ENCODE assay signal across 8 cellular contexts in the genomic region with DNA sequence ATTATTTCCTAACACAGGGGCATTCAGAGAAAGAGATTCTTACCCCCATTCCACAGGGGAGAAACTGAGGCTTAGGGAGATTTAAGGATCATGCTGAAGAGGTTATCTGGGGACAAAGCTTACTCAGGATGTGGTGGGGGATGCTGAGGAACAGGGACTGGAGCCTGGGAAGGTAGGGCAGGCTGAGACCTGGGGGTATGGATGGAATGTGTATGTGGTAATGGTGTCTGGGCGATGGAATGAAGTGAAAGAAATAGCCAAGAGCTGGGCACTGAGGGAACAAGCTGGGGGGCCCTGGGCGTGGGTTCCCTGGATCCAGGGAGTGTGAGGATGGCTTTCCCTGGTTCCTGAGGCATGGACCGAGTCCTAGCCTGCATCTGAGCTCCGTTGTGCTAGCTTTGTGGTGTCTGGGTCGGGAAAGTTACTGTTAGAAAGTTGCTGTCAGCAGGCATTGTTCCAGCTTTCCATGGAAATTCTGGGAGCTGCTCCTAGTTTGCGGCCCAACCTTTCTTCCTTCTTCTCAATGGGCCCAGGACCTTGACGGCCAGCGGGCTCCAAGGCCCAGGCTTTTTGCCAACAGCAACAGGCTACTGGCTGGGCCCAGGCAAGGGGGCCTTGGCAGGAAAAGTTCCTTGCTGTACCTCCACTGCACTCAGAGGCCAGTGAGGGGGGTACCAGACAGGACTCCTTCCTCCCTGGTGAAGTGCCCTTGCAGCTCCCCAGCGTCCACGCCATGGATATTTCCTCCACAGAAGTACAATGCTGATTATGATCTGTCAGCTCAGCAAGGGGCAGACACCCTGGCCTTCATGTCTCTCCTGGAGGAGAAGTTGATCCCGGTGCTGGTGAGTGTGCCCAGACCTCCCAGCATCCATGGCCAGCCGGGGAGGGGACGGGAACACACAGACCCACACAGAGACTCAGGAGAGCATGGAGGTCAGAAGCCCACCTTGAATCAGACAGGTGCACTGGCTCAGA. TPM values are rescaled to one million over a fixed set of nuclear protein-coding genes. Genes with fewer than 3 reads are reported as not detected.
DNase-seq lines count a peak whose midpoint lies in the region; ATAC-seq and TF ChIP-seq lines count a peak whose summit lies in the region.
"Not testable (repeated sequence)": the region's sequence is repeated elsewhere in the genome, so short reads cannot be mapped to it uniquely, and the experiment has no call there.

No MANE protein-coding gene starts in this region.

- intact Hi-C loops in sigmoid colon (cut with DNase I); tibial artery (cut with DNase I; ENCODE audit: low total_unique reads): not testable (repeated sequence)

- not testable (repeated sequence) for TF ChIP-seq POLR2A in sigmoid colon (IDR thresholded peaks at IDR 0.05)

- H3K27me3 ChIP-seq in fibroblast of lung (ENCODE audit: control insufficient read depth, insufficient read depth, low read length); hepatocyte; sigmoid colon; tibial artery: not testable (repeated sequence)

- H3K9me3 ChIP-seq in fibroblast of lung (ENCODE audit: control insufficient read depth, insufficient read depth, low read depth, low read length); hepatocyte (ENCODE audit: low read depth); sigmoid colon; tibial artery: not testable (repeated sequence)

- not testable (repeated sequence) for H3K4me1 ChIP-seq in fibroblast of lung (ENCODE audit: control insufficient read depth, extremely low read depth, insufficient read depth, low read length); hepatocyte (ENCODE audit: insufficient read depth)
- peaks cover 0 to 23% (median 20%) of the 10 kb centered on the region in 4 donors for H3K4me1 ChIP-seq in sigmoid colon
- H3K4me1 ChIP-seq in tibial artery: peaks cover 0 to 26% (median 20%) of the 10 kb centered on the region in 4 donors

- DNase-seq in AG20443 (ENCODE audit: low spot score): peak; percentile 30
- DNase-seq in T-cell; hepatocyte (ENCODE audit: low spot score): not testable (repeated sequence)
- peak; percentile 69 for DNase-seq in astrocyte of the spinal cord (ENCODE audit: low read depth, low spot score)
- peak; percentile 46 to 80 for DNase-seq in fibroblast of lung (ENCODE audit: low read depth in 2 of 2)
- DNase-seq in nucleus accumbens (lab: John Stamatoyannopoulos, UW): peak in 34 of 56 donors; percentile 4 to 66 (median 22)
- DNase-seq in sigmoid colon: peak; percentile 81
- peak in 1 of 2 donors; percentile 80 for DNase-seq in tibial artery

- H3K79me2 ChIP-seq in fibroblast of lung (ENCODE audit: control insufficient read depth, insufficient read depth, low read length); hepatocyte: not testable (repeated sequence)

- H3K4me3 Mint-ChIP-seq in T-cell: not testable (repeated sequence)

- H3K4me3 ChIP-seq in astrocyte of the spinal cord (ENCODE audit: low read depth, low read length); fibroblast of lung (replicated peaks in 1 of 4; ENCODE audit: control extremely low read depth in 1 of 4, insufficient read depth in 1 of 4, low read depth in 3 of 4, low read length in 4 of 4); hepatocyte; sigmoid colon; tibial artery: not testable (repeated sequence)

- not testable (repeated sequence) for H3K9me2 ChIP-seq in hepatocyte (replicated peaks; ENCODE audit: insufficient read depth)

- not testable (repeated sequence) for H4K20me1 ChIP-seq in fibroblast of lung (ENCODE audit: control insufficient read depth, extremely low read depth, insufficient read depth, low read length); hepatocyte (ENCODE audit: insufficient read depth, poor library complexity, severe bottlenecking)

- H3K27ac Mint-ChIP-seq in T-cell: peak overlapping the region; percentile 2 to 10

- H2AFZ ChIP-seq in fibroblast of lung (ENCODE audit: low read length); hepatocyte: not testable (repeated sequence)

- WGBS in hepatocyte (ENCODE audit: low lambda C conversion rate, missing lambda C conversion rate): 85% methylated on average over 11 of the region's 13 CpGs
- 80 to 82% methylated on average over 13 of the region's 13 CpGs for WGBS in sigmoid colon, 2 donors

- not testable (repeated sequence) for TF ChIP-seq EP300 in sigmoid colon (IDR thresholded peaks at IDR 0.05)

- H3K4me2 ChIP-seq in fibroblast of lung (ENCODE audit: extremely low read depth, insufficient read depth, low read length); hepatocyte: not testable (repeated sequence)

- not testable (repeated sequence) for H3K27me3 Mint-ChIP-seq in T-cell

- not testable (repeated sequence) for H3K36me3 ChIP-seq in fibroblast of lung (ENCODE audit: control insufficient read depth, insufficient read depth, low read length); hepatocyte (replicated peaks; ENCODE audit: insufficient read depth, low read depth)
- H3K36me3 ChIP-seq in sigmoid colon (peaks cover 0 to 15% (median 10%) of the 10 kb centered on the region in 4 donors), tibial artery (peaks cover 10 to 23% (median 15%) of the 10 kb centered on the region in 3 donors)

- H3K4me1 Mint-ChIP-seq in T-cell: peaks cover 13 to 27% (median 18%) of the 10 kb centered on the region in 3 donors

- TF ChIP-seq CTCF in astrocyte of the spinal cord (IDR thresholded peaks at IDR 0.05; ENCODE audit: low read depth, low read length); fibroblast of lung (conservative IDR thresholded peaks at IDR 0.05 in 1 of 2, IDR thresholded peaks at IDR 0.05 in 1 of 2; ENCODE audit: low read depth in 1 of 2, low read length in 2 of 2); hepatocyte (IDR thresholded peaks at IDR 0.05; ENCODE audit: poor library complexity); sigmoid colon (IDR thresholded peaks at IDR 0.05); tibial artery (IDR thresholded peaks at IDR 0.05): not testable (repeated sequence)

- not testable (repeated sequence) for H3K9me3 Mint-ChIP-seq in T-cell

- ATAC-seq in T-cell (replicated peaks in 1 of 4): not testable (repeated sequence)

- H3K36me3 Mint-ChIP-seq in T-cell: peaks cover 14% of the 10 kb centered on the region

- POLR2A ChIA-PET in T-cell (lab: Charles Lee): not testable (repeated sequence)

- CTCF ChIA-PET in T-cell (lab: Charles Lee): not testable (repeated sequence)

- not testable (repeated sequence) for H3K9ac ChIP-seq in fibroblast of lung (ENCODE audit: insufficient read depth, low read length)

- not testable (repeated sequence) for H3K27ac ChIP-seq in fibroblast of lung (ENCODE audit: insufficient read depth, low read length)
- H3K27ac ChIP-seq in hepatocyte: peak overlapping the region; percentile 16
- H3K27ac ChIP-seq in sigmoid colon: peak overlapping the region; percentile 58 to 73 (median 69)
- H3K27ac ChIP-seq in tibial artery: peak overlapping the region; percentile 62 to 75

- in situ Hi-C loops in astrocyte of the spinal cord (cut with HindIII; ENCODE audit: low sequenced_read_pairs): not testable (repeated sequence)

RNA-seq across cellular contexts. Expression of a gene that starts 23.0 kb away (rescaled TPM):
- total RNA-seq in T-cell (10 to 100 TPM; 10.2 to 17.3 (median 15.5) TPM), fibroblast of lung (5.4 and 12.9 TPM in 2 replicates), hepatocyte (8.1 and 8.8 TPM in 2 replicates), sigmoid colon (10 to 100 TPM; 11.8 to 44.0 (median 16.0) TPM)
- polyA plus RNA-seq in fibroblast of lung (8.5 and 14.3 TPM in 2 replicates), hepatocyte (26.0 and 27.1 TPM in 2 replicates), sigmoid colon (10 to 100 TPM in 1 of 3 donors, 1 to 10 TPM in 2; 5.4 to 17.6 (median 6.5) TPM)
- 35.4 and 52.2 TPM in 2 replicates for polyA plus RNA-seq in fibroblast of lung (2012)
- 56.0 and 63.3 TPM in 2 replicates for polyA minus RNA-seq in fibroblast of lung (ENCODE audit: low replicate concordance)

RNA-seq across cellular contexts. Expression of a gene that starts 23.8 kb away (rescaled TPM):
- total RNA-seq in T-cell (10 to 100 TPM; 20.4 to 28.4 (median 25.1) TPM), fibroblast of lung (36.7 and 46.6 TPM in 2 replicates), hepatocyte (42.1 and 49.4 TPM in 2 replicates), sigmoid colon (10 to 100 TPM; 15.5 to 29.8 (median 27.7) TPM)
- polyA plus RNA-seq in fibroblast of lung (42.2 and 52.4 TPM in 2 replicates), hepatocyte (78.2 and 82.0 TPM in 2 replicates), sigmoid colon (10 to 100 TPM; 51.7 to 69.7 (median 53.2) TPM)
- polyA plus RNA-seq in fibroblast of lung (2012): 51.8 and 72.5 TPM in 2 replicates
- 97.5 and 113 TPM in 2 replicates for polyA minus RNA-seq in fibroblast of lung (ENCODE audit: low replicate concordance)

RNA-seq across cellular contexts. Expression of a gene that starts 24.6 kb away (rescaled TPM):
- total RNA-seq in T-cell: 10 to 100 TPM; 24.1 to 43.9 (median 34.0) TPM
- total RNA-seq in fibroblast of lung: 36.8 and 38.3 TPM in 2 replicates
- 30.0 and 39.6 TPM in 2 replicates for polyA plus RNA-seq in fibroblast of lung
- 25.9 and 33.5 TPM in 2 replicates for polyA plus RNA-seq in fibroblast of lung (2012)
- 31.4 and 41.7 TPM in 2 replicates for polyA minus RNA-seq in fibroblast of lung (ENCODE audit: low replicate concordance)
- total RNA-seq in hepatocyte: 19.8 and 20.3 TPM in 2 replicates
- 39.9 and 41.6 TPM in 2 replicates for polyA plus RNA-seq in hepatocyte
- total RNA-seq in sigmoid colon: 10 to 100 TPM in 3 of 4 donors, 1 to 10 TPM in 1; 9.6 to 43.5 (median 18.5) TPM
- polyA plus RNA-seq in sigmoid colon: 10 to 100 TPM in 1 of 3 donors, 1 to 10 TPM in 2; 3.5 to 13.4 (median 6.0) TPM

RNA-seq across cellular contexts. Expression of a gene that starts 29.9 kb away (rescaled TPM):
- 100 to 1,000 TPM in 2 of 5 donors, 10 to 100 TPM in 3; 54.7 to 101 (median 97.4) TPM for total RNA-seq in T-cell
- total RNA-seq in fibroblast of lung: 25.2 and 33.2 TPM in 2 replicates
- 106 and 151 TPM in 2 replicates for polyA plus RNA-seq in fibroblast of lung
- polyA plus RNA-seq in fibroblast of lung (2012): 81.8 and 114 TPM in 2 replicates
- polyA minus RNA-seq in fibroblast of lung (ENCODE audit: low replicate concordance): 180 and 307 TPM in 2 replicates
- 45.0 and 45.7 TPM in 2 replicates for total RNA-seq in hepatocyte
- 114 and 131 TPM in 2 replicates for polyA plus RNA-seq in hepatocyte
- total RNA-seq in sigmoid colon: 10 to 100 TPM; 25.1 to 45.3 (median 36.5) TPM
- 10 to 100 TPM; 11.6 to 56.4 (median 22.8) TPM for polyA plus RNA-seq in sigmoid colon

RNA-seq across cellular contexts. Expression of a gene that starts 41.0 kb away (rescaled TPM):
- 100 to 1,000 TPM in 3 of 5 donors, 10 to 100 TPM in 2; 76.4 to 123 (median 110) TPM for total RNA-seq in T-cell
- total RNA-seq in fibroblast of lung: 21.3 and 26.8 TPM in 2 replicates
- polyA plus RNA-seq in fibroblast of lung: 34.0 and 40.9 TPM in 2 replicates
- polyA plus RNA-seq in fibroblast of lung (2012): 23.9 and 27.2 TPM in 2 replicates
- polyA minus RNA-seq in fibroblast of lung (ENCODE audit: low replicate concordance): 47.5 and 75.3 TPM in 2 replicates
- 18.6 and 26.1 TPM in 2 replicates for total RNA-seq in hepatocyte
- polyA plus RNA-seq in hepatocyte: 48.7 and 53.8 TPM in 2 replicates
- 10 to 100 TPM; 21.4 to 33.2 (median 25.3) TPM for total RNA-seq in sigmoid colon
- 10 to 100 TPM in 2 of 3 donors, 1 to 10 TPM in 1; 7.2 to 45.9 (median 14.4) TPM for polyA plus RNA-seq in sigmoid colon
